Comparison of ENCODE assay signal across 1 cellular context in genomic region chr22:24124247-24124646, GRCh38.
TF ChIP-seq lines count a peak whose summit lies in the region.

No MANE protein-coding gene starts in this region.

TF ChIP-seq in HEK293, 187 proteins besides CTCF, POLR2A, EP300 and RAD21:
- TF ChIP-seq HIC1 (tag by site-specific recombination; IDR thresholded peaks at IDR 0.05) (no peak), ZNF18 (tag by site-specific recombination; IDR thresholded peaks at IDR 0.05) (no peak), SCRT2 (tag by site-specific recombination; IDR thresholded peaks at IDR 0.05) (peak; percentile 83), ZNF37A (tag by site-specific recombination; IDR thresholded peaks at IDR 0.05) (no peak), ZNF362 (tag by site-specific recombination; IDR thresholded peaks at IDR 0.05) (no peak), SCRT1 (tag by site-specific recombination; IDR thresholded peaks at IDR 0.05; ENCODE audit: borderline replicate concordance) (peak; percentile 35; the same call in 1 of the 2 replicates), ZNF707 (tag by site-specific recombination; IDR thresholded peaks at IDR 0.05) (no peak), ZNF324 (tag by site-specific recombination; IDR thresholded peaks at IDR 0.05) (no peak)
